18 cellular contexts compared by ENCODE assay signal in genomic region chrX:10519278-10519677, GRCh38.
"Had no signal": no experiment of that assay in that cellular context is flagged by ENCODE, and none has a peak within 500 bp of the region (broad histone marks: within the 10 kb centered on the region; RNA-seq: fewer than 3 reads in every experiment).

No MANE protein-coding gene starts in this region.

- H3K36me3 ChIP-seq: left ventricle myocardium inferior, spleen, vagina had no signal

- H3K36me3 Mint-ChIP-seq: activated naive CD4-positive, alpha-beta T cell treated with anti-CD3 and anti-CD28 coated beads, Interleukin-2, amount 50 U/mL, for 72 hours; memory B cell had no signal

- H3K4me1 ChIP-seq: foreskin keratinocyte, spleen, testis had no signal

- H3K9me3 Mint-ChIP-seq: memory B cell had no signal

- ATAC-seq: activated naive CD4-positive, alpha-beta T cell treated with anti-CD3 and anti-CD28 coated beads, Interleukin-2, amount 50 U/mL, for 72 hours; foreskin keratinocyte had no signal

- H3K27ac Mint-ChIP-seq: activated naive CD4-positive, alpha-beta T cell treated with anti-CD3 and anti-CD28 coated beads, Interleukin-2, amount 50 U/mL, for 72 hours; memory B cell; nephron progenitor cell; type B pancreatic cell had no signal

- H3K4me3 Mint-ChIP-seq: memory B cell, nephron progenitor cell, type B pancreatic cell had no signal

- H3K27me3 Mint-ChIP-seq: type B pancreatic cell had no signal

- H3K27ac ChIP-seq: foreskin keratinocyte, left ventricle myocardium inferior, spleen, vagina had no signal

- H3K4me1 Mint-ChIP-seq: memory B cell, nephron progenitor cell had no signal

- H3K27me3 ChIP-seq: foreskin keratinocyte, spleen, testis, vagina had no signal

- DNase-seq: activated gamma-delta T cell treated with Interleukin-2 at 50 U/mL for 16 hours; activated T-cell treated with anti-CD3 and anti-CD28 coated beads, Interleukin-2, amount 50 U/mL, for 1 hour; cerebellar nuclear complex; foreskin keratinocyte; kidney glomerular epithelial cell; left ventricle myocardium inferior; nephron progenitor cell; nucleus accumbens; retina; spleen; stimulated activated CD4-positive, alpha-beta T cell treated with anti-CD3 and anti-CD28 coated beads, Interleukin-4, amount 100 ng/mL, for 1 hour; stimulated activated naive CD4-positive, alpha-beta T cell; T-helper 9 cell; testis had no signal

- H3K9me3 ChIP-seq: left ventricle myocardium inferior, spleen, testis, vagina had no signal

- H3K4me3 ChIP-seq: left ventricle myocardium inferior, spleen, testis, vagina had no signal
